ENCODE assay signal across 10 cellular contexts in the genomic region with DNA sequence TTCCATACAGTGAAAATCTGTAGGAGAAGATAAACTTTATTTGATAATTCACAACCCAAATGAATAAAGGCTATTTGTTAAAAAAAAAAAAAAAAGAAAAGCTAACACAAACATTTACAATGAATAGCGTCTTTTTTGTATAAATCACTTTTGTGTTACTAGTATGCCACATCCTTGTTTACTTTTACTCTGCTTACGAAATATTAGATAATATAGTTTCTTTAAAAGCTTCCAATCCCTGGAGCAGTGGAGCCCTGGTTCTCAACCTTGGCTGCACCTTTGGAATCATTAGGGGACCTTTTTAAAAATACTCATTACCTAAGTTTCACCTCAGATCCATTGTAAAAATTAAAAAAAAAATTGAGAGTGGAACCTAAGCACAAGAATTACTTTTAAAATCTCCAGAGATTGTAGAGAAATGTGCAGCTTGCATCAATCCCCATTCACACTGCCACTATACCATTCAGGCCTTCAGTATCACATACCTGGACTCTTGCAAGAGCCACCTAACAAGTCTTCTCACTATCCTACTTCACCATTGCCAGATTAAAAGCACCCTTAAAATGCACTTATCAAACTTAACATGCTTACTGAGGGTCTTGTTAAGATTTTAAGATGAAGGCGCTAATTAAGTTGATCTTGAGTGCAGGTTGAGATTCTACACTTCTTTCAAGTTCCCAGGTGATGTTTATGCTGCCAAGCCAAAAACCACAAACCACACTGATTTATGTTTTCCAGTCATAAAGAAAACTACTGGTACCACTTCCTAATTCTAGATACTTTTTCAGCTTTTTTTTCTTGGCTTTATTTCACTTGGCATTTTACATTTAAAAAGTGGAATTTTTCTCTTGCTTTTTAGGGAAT. TPM values are rescaled to one million over a fixed set of nuclear protein-coding genes. Genes with fewer than 3 reads are reported as not detected.
A peak's percentile ranks its signal among the peaks of the same experiment; 100 is the strongest.
DNase-seq lines count a peak whose midpoint lies in the region; ATAC-seq and TF ChIP-seq lines count a peak whose summit lies in the region.
"Had no signal": no experiment of that assay in that cellular context is flagged by ENCODE, and none has a peak within 500 bp of the region (broad histone marks: within the 10 kb centered on the region; RNA-seq: fewer than 3 reads in every experiment).

No MANE protein-coding gene starts in this region.

- H3K4me3 ChIP-seq in endodermal cell (ENCODE audit: low read length) = no peak overlapping the region
- H3K4me3 ChIP-seq: cardiac muscle cell, ovary had no signal

- POLR2A ChIA-PET in HEK293T (lab: Yijun Ruan, JAX) = no interaction called here

- 93% methylated on average over 2 of the region's 3 CpGs; no CpG with 5 or more reads in 1 of the 2 experiments for WGBS in endodermal cell (ENCODE audit: insufficient coverage in 1 of 2, insufficient read length in 1 of 2), 2 experiments

- peak overlapping the region; percentile 3 for H3K27ac Mint-ChIP-seq in endodermal cell

- H3K4me3 Mint-ChIP-seq in endodermal cell = no peak overlapping the region

- DNase-seq in endodermal cell (no peak), HEK293T (ENCODE audit: extremely low spot score) (no peak), GF-D8 (lab: John Stamatoyannopoulos, UW) (no peak), NCI-H1930 (lab: John Stamatoyannopoulos, UW) (no peak)
- DNase-seq: NCI-H1436 treated with DMSO at 0.1 percent for 48 hours, ovary had no signal

- CTCF ChIA-PET in HEK293T (lab: Yijun Ruan, JAX) = no interaction called here

- no peaks in the 10 kb centered on the region for H3K36me3 ChIP-seq in endodermal cell (ENCODE audit: control insufficient read depth, insufficient read depth, low read length)
- H3K36me3 ChIP-seq: cardiac muscle cell, ovary had no signal

- H3K4me1 ChIP-seq in endodermal cell (ENCODE audit: control insufficient read depth, insufficient read depth, low read length) = no peaks in the 10 kb centered on the region

- no peak overlapping the region for H3K9ac ChIP-seq in endodermal cell (ENCODE audit: extremely low read depth, low read length, poor library complexity, severe bottlenecking)

- no peaks in the 10 kb centered on the region for H3K27me3 ChIP-seq in endodermal cell (ENCODE audit: control insufficient read depth, insufficient read depth, low read length, poor library complexity, severe bottlenecking)
- H3K27me3 ChIP-seq: cardiac muscle cell, ovary had no signal

- ATAC-seq in GM19025 (IDR thresholded peaks at IDR 0.05; ENCODE audit: low read depth, unreplicated experiment) = peak; percentile 75
- peak; percentile 93 for ATAC-seq in GM21825 (IDR thresholded peaks at IDR 0.05; ENCODE audit: unreplicated experiment)
- ATAC-seq in HG03469 (IDR thresholded peaks at IDR 0.05; ENCODE audit: unreplicated experiment) = peak; percentile 91

- no peaks in the 10 kb centered on the region for H3K27me3 Mint-ChIP-seq in endodermal cell (ENCODE audit: insufficient read depth)

- no peak overlapping the region for H3K27ac ChIP-seq in endodermal cell (ENCODE audit: low read depth, low read length)
- H3K27ac ChIP-seq: cardiac muscle cell, ovary had no signal

- H3K36me3 Mint-ChIP-seq in endodermal cell (ENCODE audit: low read depth) = no peaks in the 10 kb centered on the region

- TF ChIP-seq CTCF in endodermal cell (conservative IDR thresholded peaks at IDR 0.05) = no peak

- H3K9me3 ChIP-seq in endodermal cell (ENCODE audit: control insufficient read depth, low read length) = no peaks in the 10 kb centered on the region
- H3K9me3 ChIP-seq: ovary had no signal

- no peaks in the 10 kb centered on the region for H3K9me3 Mint-ChIP-seq in endodermal cell

- H3K4me1 Mint-ChIP-seq in endodermal cell = peaks cover 3% of the 10 kb centered on the region

TF ChIP-seq in HEK293T, 16 proteins besides CTCF, POLR2A, EP300 and RAD21:
- TF ChIP-seq SP1 (IDR thresholded peaks at IDR 0.05) (no peak), HDGF (IDR thresholded peaks at IDR 0.05; ENCODE audit: borderline replicate concordance) (no peak), BHLHE40 (IDR thresholded peaks at IDR 0.05; ENCODE audit: borderline replicate concordance) (no peak), PKNOX1 (IDR thresholded peaks at IDR 0.05) (no peak), FOXK2 (IDR thresholded peaks at IDR 0.05) (no peak), SUZ12 (IDR thresholded peaks at IDR 0.05) (no peak), LEF1 (IDR thresholded peaks at IDR 0.05; ENCODE audit: borderline replicate concordance) (no peak), NFRKB (IDR thresholded peaks at IDR 0.05) (no peak), ELF4 (IDR thresholded peaks at IDR 0.05) (no peak), L3MBTL2 (conservative IDR thresholded peaks at IDR 0.05) (no peak), FOXA1 (IDR thresholded peaks at IDR 0.05) (no peak)

RNA-seq across cellular contexts. Expression of gene ZC3H15, which starts 59.7 kb away (rescaled TPM):
- total RNA-seq in endodermal cell = 10 to 100 TPM; 54.6 to 59.3 TPM
- polyA plus RNA-seq in endodermal cell (2013, experiment 1 of 2) = 68.8 TPM
- polyA plus RNA-seq in endodermal cell (2013, experiment 2 of 2) = 66.1 TPM
